ENCODE assay signal across 16 cellular contexts in the genomic region with DNA sequence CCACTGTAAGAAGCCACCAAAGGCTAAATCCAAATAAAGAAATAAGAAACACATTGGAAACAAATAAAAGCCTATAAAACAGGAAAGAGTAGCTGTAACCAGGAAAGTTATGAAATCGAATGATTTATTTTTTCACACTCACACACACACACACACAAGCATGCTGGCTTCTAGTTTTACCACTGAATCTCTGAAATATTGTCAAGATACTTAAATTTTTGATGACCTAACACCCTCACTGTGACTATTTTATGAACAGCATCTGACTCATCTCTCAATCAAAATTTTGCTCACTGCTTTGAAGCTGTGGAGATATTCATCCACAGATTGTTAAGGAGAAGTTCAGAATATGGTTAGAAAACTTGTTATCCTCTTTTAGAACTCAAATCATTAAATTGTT. TPM values are rescaled to one million over a fixed set of nuclear protein-coding genes. Genes with fewer than 3 reads are reported as not detected.
"Had no signal": no experiment of that assay in that cellular context is flagged by ENCODE, and none has a peak within 500 bp of the region (broad histone marks: within the 10 kb centered on the region; RNA-seq: fewer than 3 reads in every experiment).

No MANE protein-coding gene starts in this region.

- H3K27me3 ChIP-seq: cardiac muscle cell, esophagus squamous epithelium, heart left ventricle, left lung, upper lobe of left lung had no signal

- DNase-seq: activated CD4-positive, alpha-beta T cell treated with anti-CD3 and anti-CD28 coated beads, Interleukin-2, amount 50 U/mL, for 4 hours; activated CD4-positive, CD25-positive, alpha-beta regulatory T cell treated with anti-CD3 and anti-CD28 coated beads, Interleukin-2, amount 50 U/mL, for 72 hours; activated gamma-delta T cell; activated naive CD8-positive, alpha-beta T cell treated with anti-CD3 and anti-CD28 coated beads for 36 hours; activated T-cell treated with anti-CD3 and anti-CD28 coated beads, Interleukin-2, amount 50 U/mL, for 24 hours; esophagus squamous epithelium; heart left ventricle; left lung; stimulated activated CD4-positive, alpha-beta T cell treated with anti-CD3 and anti-CD28 coated beads, Interleukin-2, amount 100 ng/mL, for 48 hours; stimulated activated naive CD4-positive, alpha-beta T cell treated with Interleukin-2 at 50 U/mL for 16 hours; upper lobe of left lung had no signal

- H3K36me3 ChIP-seq: cardiac muscle cell, esophagus squamous epithelium, heart left ventricle, left lung, upper lobe of left lung had no signal

- H3K9me3 ChIP-seq: esophagus squamous epithelium, left lung, upper lobe of left lung had no signal

- H3K27ac ChIP-seq: cardiac muscle cell, esophagus squamous epithelium, heart left ventricle, left lung, upper lobe of left lung had no signal

- FAIRE-seq: frontal cortex, islet of Langerhans had no signal

- ATAC-seq: heart left ventricle, left lung had no signal

- H3K4me3 ChIP-seq: cardiac muscle cell, esophagus squamous epithelium, heart left ventricle, left lung, upper lobe of left lung had no signal

- H3K4me1 ChIP-seq: esophagus squamous epithelium, heart left ventricle, left lung, upper lobe of left lung had no signal

RNA-seq across cellular contexts. Expression of gene GABRB1, which starts 13.9 kb away (rescaled TPM):
- total RNA-seq: activated naive CD8-positive, alpha-beta T cell treated with anti-CD3 and anti-CD28 coated beads for 36 hours; esophagus squamous epithelium; left lung; pulmonary artery endothelial cell; upper lobe of left lung had no signal

RNA-seq across cellular contexts. Expression of gene GABRA4, which starts 24.1 kb away (rescaled TPM):
- total RNA-seq: activated naive CD8-positive, alpha-beta T cell treated with anti-CD3 and anti-CD28 coated beads for 36 hours; left lung; omental fat pad; pulmonary artery endothelial cell; upper lobe of left lung had no signal
